Comparison of ENCODE assay signal across 8 cellular contexts in genomic region chr4:4574792-4575191, GRCh38. TPM values are rescaled to one million over a fixed set of nuclear protein-coding genes. Genes with fewer than 3 reads are reported as not detected.
DNase-seq lines count a peak whose midpoint lies in the region; ATAC-seq and TF ChIP-seq lines count a peak whose summit lies in the region.

No MANE protein-coding gene starts in this region.

- no peak for ATAC-seq in activated CD8-positive, alpha-beta T cell treated with anti-CD3 and anti-CD28 coated beads, Interleukin-2, amount 10 ng/mL, durations not matched to agents 7 days and 5 days

- TF ChIP-seq CTCF in foreskin fibroblast (IDR thresholded peaks at IDR 0.05; ENCODE audit: low read depth, low read length) (no peak), nephron progenitor cell (IDR thresholded peaks at IDR 0.05) (no peak)

- no peak overlapping the region for H3K27ac Mint-ChIP-seq in activated CD8-positive, alpha-beta T cell treated with anti-CD3 and anti-CD28 coated beads, Interleukin-2, amount 10 ng/mL, durations not matched to agents 7 days and 5 days
- peak overlapping the region; percentile 98 for H3K27ac Mint-ChIP-seq in nephron progenitor cell

- POLR2A ChIA-PET in activated CD8-positive, alpha-beta T cell treated with anti-CD3 and anti-CD28 coated beads, Interleukin-2, amount 10 ng/mL, durations not matched to agents 7 days and 5 days (lab: Charles Lee) = interaction anchor here (1.6 kb wide), 1 partner anchor 33 kb away, joined by 5 read pairs; the partner anchor contains the start of gene STX18

- H3K4me3 Mint-ChIP-seq in activated CD8-positive, alpha-beta T cell treated with anti-CD3 and anti-CD28 coated beads, Interleukin-2, amount 10 ng/mL, durations not matched to agents 7 days and 5 days = peak overlapping the region; percentile 63
- H3K4me3 Mint-ChIP-seq in nephron progenitor cell = peak overlapping the region; percentile 84

- CTCF ChIA-PET in activated CD8-positive, alpha-beta T cell treated with anti-CD3 and anti-CD28 coated beads, Interleukin-2, amount 10 ng/mL, durations not matched to agents 7 days and 5 days (lab: Charles Lee) = interaction anchor here (0.6 kb wide), 1 partner anchor 64 kb away, joined by 4 read pairs; no protein-coding TSS in a partner anchor

- DNase-seq in stimulated activated CD8-positive, alpha-beta memory T cell treated with anti-CD3 and anti-CD28 coated beads, Interleukin-12 subunit alpha, Interleukin-12 subunit beta, amount 100 ng/mL, for 1 hour (ENCODE audit: low read depth) = peak; percentile 6
- no peak for DNase-seq in stimulated activated CD8-positive, alpha-beta memory T cell treated with anti-CD3 and anti-CD28 coated beads, Interleukin-4, amount 100 ng/mL, for 48 hours
- DNase-seq in activated CD8-positive, alpha-beta T cell treated with anti-CD3 and anti-CD28 coated beads, Interleukin-2, amount 10 ng/mL, durations not matched to agents 7 days and 5 days = peak; percentile 23
- DNase-seq in foreskin fibroblast = peak; percentile 75 to 85
- DNase-seq in nephron progenitor cell = peak; percentile 29
- DNase-seq in OCI-M2 (lab: John Stamatoyannopoulos, UW; ENCODE audit: unreplicated experiment) = no peak
- no peak for DNase-seq in NCI-H2107 treated with DMSO at 0.1 percent for 48 hours (lab: John Stamatoyannopoulos, UW; ENCODE audit: unreplicated experiment)
- DNase-seq in mesenteric fat pad (ENCODE audit: low spot score) = no peak

- H3K27me3 Mint-ChIP-seq in activated CD8-positive, alpha-beta T cell treated with anti-CD3 and anti-CD28 coated beads, Interleukin-2, amount 10 ng/mL, durations not matched to agents 7 days and 5 days (ENCODE audit: low read depth) = peaks cover 3% of the 10 kb centered on the region
- H3K27me3 Mint-ChIP-seq in nephron progenitor cell (ENCODE audit: low read depth, poor library complexity) = peaks cover 6% of the 10 kb centered on the region

- H3K4me1 Mint-ChIP-seq in activated CD8-positive, alpha-beta T cell treated with anti-CD3 and anti-CD28 coated beads, Interleukin-2, amount 10 ng/mL, durations not matched to agents 7 days and 5 days (ENCODE audit: low read depth) = peaks cover 4% of the 10 kb centered on the region
- peaks cover 63% of the 10 kb centered on the region for H3K4me1 Mint-ChIP-seq in nephron progenitor cell

- H3K9me3 Mint-ChIP-seq in activated CD8-positive, alpha-beta T cell treated with anti-CD3 and anti-CD28 coated beads, Interleukin-2, amount 10 ng/mL, durations not matched to agents 7 days and 5 days (ENCODE audit: insufficient read depth) = no peaks in the 10 kb centered on the region
- peaks cover 12% of the 10 kb centered on the region for H3K9me3 Mint-ChIP-seq in nephron progenitor cell

- no peaks in the 10 kb centered on the region for H3K36me3 Mint-ChIP-seq in activated CD8-positive, alpha-beta T cell treated with anti-CD3 and anti-CD28 coated beads, Interleukin-2, amount 10 ng/mL, durations not matched to agents 7 days and 5 days (ENCODE audit: low read depth)
- peaks cover 53% of the 10 kb centered on the region for H3K36me3 Mint-ChIP-seq in nephron progenitor cell (ENCODE audit: low read depth)

- H3K4me3 ChIP-seq in foreskin fibroblast (ENCODE audit: low read depth in 1 of 2, low read length in 2 of 2) = peak overlapping the region; percentile 64 to 69

RNA-seq across cellular contexts. Expression of gene STX18, which starts 32.9 kb away (rescaled TPM):
- 10 to 100 TPM; 21.2 to 24.9 TPM for total RNA-seq in activated CD8-positive, alpha-beta T cell treated with anti-CD3 and anti-CD28 coated beads, Interleukin-2, amount 10 ng/mL, durations not matched to agents 7 days and 5 days
- 24.1 TPM for total RNA-seq in mesenteric fat pad

Comparison
In these comparisons a context has a peak if more than half of its experiments do, and no peak if none do; other contexts are left out.
1. DNase-seq: peak in stimulated activated CD8-positive, alpha-beta memory T cell treated with anti-CD3 and anti-CD28 coated beads, Interleukin-12 subunit alpha, Interleukin-12 subunit beta, amount 100 ng/mL, for 1 hour (single experiment), activated CD8-positive, alpha-beta T cell treated with anti-CD3 and anti-CD28 coated beads, Interleukin-2, amount 10 ng/mL, durations not matched to agents 7 days and 5 days (single experiment), foreskin fibroblast (2 of 2) and nephron progenitor cell (single experiment); none in stimulated activated CD8-positive, alpha-beta memory T cell treated with anti-CD3 and anti-CD28 coated beads, Interleukin-4, amount 100 ng/mL, for 48 hours (single experiment), OCI-M2 (single experiment), NCI-H2107 treated with DMSO at 0.1 percent for 48 hours (single experiment) and mesenteric fat pad (single experiment).